In genomic region chr1:14880456-14881316, GRCh38 we compare ENCODE assay signal across 12 cellular contexts.
A peak's percentile ranks its signal among the peaks of the same experiment; 100 is the strongest.
DNase-seq lines count a peak whose midpoint lies in the region; TF ChIP-seq lines count a peak whose summit lies in the region.
"Had no signal": no experiment of that assay in that cellular context is flagged by ENCODE, and none has a peak within 500 bp of the region (broad histone marks: within the 10 kb centered on the region; RNA-seq: fewer than 3 reads in every experiment).

No MANE protein-coding gene starts in this region.

- H3K4me3 ChIP-seq in brain microvascular endothelial cell (ENCODE audit: low read depth, low read length) (no peak overlapping the region), lower leg skin (ENCODE audit: low read depth, poor library complexity, severe bottlenecking) (no peak overlapping the region)
- H3K4me3 ChIP-seq: right atrium auricular region had no signal

- no peaks in the 10 kb centered on the region for H3K36me3 ChIP-seq in brain microvascular endothelial cell (replicated peaks)
- H3K36me3 ChIP-seq: right atrium auricular region had no signal

- in situ Hi-C loops in brain microvascular endothelial cell (cut with HindIII; ENCODE audit: low pct_ligation_motif_present, low sequenced_read_pairs): no loop called here

- peaks cover 6% of the 10 kb centered on the region for H3K9me3 Mint-ChIP-seq in mesothelial cell of epicardium

- peaks cover 16% of the 10 kb centered on the region for H3K4me1 Mint-ChIP-seq in mesothelial cell of epicardium

- TF ChIP-seq CTCF in brain microvascular endothelial cell (IDR thresholded peaks at IDR 0.05; ENCODE audit: low read depth, low read length, missing control alignments): no peak
- TF ChIP-seq CTCF in lower leg skin (IDR thresholded peaks at IDR 0.05): no peak
- TF ChIP-seq CTCF in mesothelial cell of epicardium (IDR thresholded peaks at IDR 0.05; ENCODE audit: unreplicated experiment): no peak

- intact Hi-C loops in lower leg skin (cut with DNase I; ENCODE audit: low total_unique reads): no loop called here

- H3K27ac ChIP-seq in brain microvascular endothelial cell: no peak overlapping the region
- H3K27ac ChIP-seq: right atrium auricular region had no signal

- no peak overlapping the region for H3K27ac Mint-ChIP-seq in mesothelial cell of epicardium

- WGBS in lower leg skin, 2 donors: 26 to 53% methylated on average over 7 of the region's 7 CpGs

- peaks cover 2% of the 10 kb centered on the region for H3K36me3 Mint-ChIP-seq in mesothelial cell of epicardium

- H3K27me3 Mint-ChIP-seq in mesothelial cell of epicardium (ENCODE audit: low read depth): no peaks in the 10 kb centered on the region

- no peak overlapping the region for H3K4me3 Mint-ChIP-seq in mesothelial cell of epicardium

- TF ChIP-seq POLR2A in lower leg skin (IDR thresholded peaks at IDR 0.05): no peak

- H3K27me3 ChIP-seq in brain microvascular endothelial cell (replicated peaks): no peaks in the 10 kb centered on the region
- H3K27me3 ChIP-seq: right atrium auricular region had no signal

- peak; percentile 16 for DNase-seq in HS-5 (ENCODE audit: low read depth)
- DNase-seq in brain microvascular endothelial cell: peak; percentile 13
- peak; percentile 63 to 88 for DNase-seq in lower leg skin (ENCODE audit: low spot score in 2 of 2)
- peak; percentile 83 for DNase-seq in ureter (ENCODE audit: low spot score)
- no peak for DNase-seq in mesothelial cell of epicardium (ENCODE audit: low spot score in 2 of 2, unreplicated experiment in 2 of 2)
- DNase-seq in kidney glomerular epithelial cell (lab: John Stamatoyannopoulos, UW): no peak
- DNase-seq in SHP77 (lab: John Stamatoyannopoulos, UW): no peak
- DNase-seq: activated CD4-positive, alpha-beta T cell treated with anti-CD3 and anti-CD28 coated beads, Interleukin-2, amount 50 U/mL, for 48 hours; activated effector memory CD4-positive, alpha-beta T cell treated with Interleukin-2 at 50 U/mL for 16 hours; Calu3; NCI-H345 had no signal

Comparison
In these comparisons a context has a peak if more than half of its experiments do, and no peak if none do; other contexts are left out.
1. DNase-seq: peak in HS-5 (single experiment), brain microvascular endothelial cell (single experiment), lower leg skin (2 of 2) and ureter (single experiment); none in mesothelial cell of epicardium (0 of 2), kidney glomerular epithelial cell (single experiment) and SHP77 (0 of 2).